In the genomic region with DNA sequence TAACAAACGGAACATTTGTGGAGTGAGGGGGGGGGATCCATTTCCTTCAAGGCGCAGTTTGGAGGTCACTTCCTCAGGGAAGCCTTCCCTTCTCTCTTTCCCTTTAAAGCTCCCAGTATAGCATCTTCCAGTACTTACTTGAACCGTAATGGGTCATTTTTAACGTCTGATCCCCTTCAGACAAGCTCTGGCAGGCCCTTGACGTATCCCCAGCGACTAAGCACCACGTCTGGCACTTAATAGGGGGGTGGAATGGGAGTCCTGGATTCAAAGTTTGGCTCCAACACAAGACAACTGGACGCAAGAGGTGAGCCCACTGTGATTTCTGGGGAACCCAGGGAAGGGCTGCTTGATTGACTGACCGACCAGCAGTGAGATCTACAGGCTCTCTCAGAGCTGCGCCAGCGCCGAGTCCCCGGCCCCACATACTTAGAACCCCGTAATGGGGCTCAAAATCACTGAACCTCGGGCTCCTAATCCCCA, we compare ENCODE assay signal across 8 cellular contexts. TPM values are rescaled to one million over a fixed set of nuclear protein-coding genes. Genes with fewer than 3 reads are reported as not detected.
DNase-seq lines count a peak whose midpoint lies in the region; ATAC-seq and TF ChIP-seq lines count a peak whose summit lies in the region.

No MANE protein-coding gene starts in this region.

- CTCF ChIA-PET in A673 (lab: Charles Lee), result no interaction called here
- CTCF ChIA-PET in T-cell (lab: Charles Lee), result no interaction called here

- H3K27me3 Mint-ChIP-seq in T-cell (no peaks in the 10 kb centered on the region), naive B cell (no peaks in the 10 kb centered on the region)

- H3K9me3 ChIP-seq in A673 (ENCODE audit: low read depth, low read length, poor library complexity, severe bottlenecking) (no peaks in the 10 kb centered on the region), esophagus squamous epithelium (no peaks in the 10 kb centered on the region)

- H3K4me1 Mint-ChIP-seq in T-cell (peaks cover 64 to 67% (median 64%) of the 10 kb centered on the region in 3 donors), naive B cell (peaks cover 42 to 74% (median 44%) of the 10 kb centered on the region in 3 donors)

- ATAC-seq in HG03457 (IDR thresholded peaks at IDR 0.05; ENCODE audit: unreplicated experiment) (peak; percentile 4), T-cell (replicated peaks in 1 of 4) (peak in 1 of 4 experiments; percentile 20), naive B cell (ENCODE audit: low read depth in 2 of 2) (peak in 1 of 2 donors; percentile 10), GM18861 (IDR thresholded peaks at IDR 0.05; ENCODE audit: unreplicated experiment) (no peak)

- peak overlapping the region; percentile 96 to 99 (median 97) for H3K4me3 Mint-ChIP-seq in T-cell
- H3K4me3 Mint-ChIP-seq in naive B cell, result peak overlapping the region; percentile 86 to 99 (median 97)

- peak; percentile 53 for DNase-seq in A673 (ENCODE audit: low spot score)
- DNase-seq in GF-D8 (lab: John Stamatoyannopoulos, UW), result peak; percentile 35
- peak in 1 of 34 experiments; percentile 25 for DNase-seq in T-cell
- no peak for DNase-seq in esophagus squamous epithelium (lab: John Stamatoyannopoulos, UW)
- no peak for DNase-seq in naive B cell
- no peak for DNase-seq in putamen (ENCODE audit: low spot score)

- intact Hi-C loops in A673 (cut with micrococcal nuclease; ENCODE audit: unreplicated experiment) (no loop called here), esophagus squamous epithelium (cut with DNase I) (no loop called here)

- peak overlapping the region; percentile 85 to 94 for H3K27ac Mint-ChIP-seq in T-cell
- peak overlapping the region; percentile 90 to 99 (median 94) for H3K27ac Mint-ChIP-seq in naive B cell

- H3K4me1 ChIP-seq in A673 (ENCODE audit: insufficient read depth, low read length, poor library complexity, severe bottlenecking) (peaks cover 21% of the 10 kb centered on the region), esophagus squamous epithelium (peaks cover 8 to 53% (median 28%) of the 10 kb centered on the region in 3 donors)

- 0% methylated on average over 7 to 12 of the region's 15 CpGs for WGBS in esophagus squamous epithelium, 2 donors

- TF ChIP-seq CTCF in A673 (conservative IDR thresholded peaks at IDR 0.05; ENCODE audit: low read depth, low read length) (no peak), esophagus squamous epithelium (IDR thresholded peaks at IDR 0.05) (no peak)

- no peaks in the 10 kb centered on the region for H3K9me3 Mint-ChIP-seq in T-cell
- H3K9me3 Mint-ChIP-seq in naive B cell, result peaks cover 0 to 2% (median 0%) of the 10 kb centered on the region in 7 donors

- H3K27me3 ChIP-seq in A673 (replicated peaks; ENCODE audit: insufficient read depth, low read depth, low read length, poor library complexity) (no peaks in the 10 kb centered on the region), esophagus squamous epithelium (no peaks in the 10 kb centered on the region)

- BruUV-seq in A673 (replicated peaks; lab: Mats Ljungman, UMichigan), result TSS peak; percentile 70

- H3K4me3 ChIP-seq in A673 (ENCODE audit: low read depth, low read length, poor library complexity, severe bottlenecking), result peak overlapping the region; percentile 89
- peak overlapping the region; percentile 81 to 99 (median 98) for H3K4me3 ChIP-seq in esophagus squamous epithelium

- TF ChIP-seq POLR2A in esophagus squamous epithelium (IDR thresholded peaks at IDR 0.05), result no peak

- H3K36me3 ChIP-seq in A673 (ENCODE audit: insufficient read depth, low read length, poor library complexity, severe bottlenecking) (peaks cover 18% of the 10 kb centered on the region), esophagus squamous epithelium (peaks cover 0 to 4% (median 0%) of the 10 kb centered on the region in 3 donors)

- POLR2A ChIA-PET in A673 (lab: Charles Lee; ENCODE audit: low non-redundant PET) (no interaction called here), T-cell (lab: Charles Lee) (interaction anchor here (0.6 kb wide), 2 partner anchors 101 to 297 kb away, joined by 4 to 6 read pairs; no protein-coding TSS in a partner anchor)

- H3K27ac ChIP-seq in A673 (ENCODE audit: low read depth, low read length, poor library complexity, severe bottlenecking) (peak overlapping the region; percentile 94), esophagus squamous epithelium (peak overlapping the region; percentile 91 to 99 (median 98))

- H3K36me3 Mint-ChIP-seq in T-cell (peaks cover 27% of the 10 kb centered on the region), naive B cell (no peaks in the 10 kb centered on the region)

RNA-seq across cellular contexts. Expression of a gene that starts 0.4 kb away (rescaled TPM):
- total RNA-seq in A673 (2021) (262 and 299 TPM in 2 replicates), T-cell (100 to 1,000 TPM in 3 of 5 donors, 10 to 100 TPM in 2; 88.9 to 197 (median 172) TPM), esophagus squamous epithelium (10 to 100 TPM; 46.7 to 92.0 (median 62.3) TPM)
- 10 to 100 TPM; 26.0 to 43.9 (median 35.1) TPM for polyA plus RNA-seq in naive B cell (ENCODE audit: low read depth in 6 of 6)

RNA-seq across cellular contexts. Expression of a gene that starts 0.7 kb away (rescaled TPM):
- total RNA-seq in A673 (2021), result 66.1 and 69.3 TPM in 2 replicates
- total RNA-seq in T-cell, result 10 to 100 TPM; 46.6 to 77.6 (median 63.6) TPM
- 10 to 100 TPM in 2 of 4 donors, 1 to 10 TPM in 2; 6.5 to 20.0 (median 11.9) TPM for total RNA-seq in esophagus squamous epithelium
- polyA plus RNA-seq in naive B cell (ENCODE audit: low read depth in 6 of 6), result 10 to 100 TPM in 5 of 6 donors, 1 to 10 TPM in 1; 3.6 to 24.5 (median 16.3) TPM

RNA-seq across cellular contexts. Expression of a gene that starts 54.0 kb away (rescaled TPM):
- total RNA-seq in A673 (2021) (1.2 and 1.3 TPM in 2 replicates), T-cell (not detected), esophagus squamous epithelium (under 1 TPM in 2 of 4 donors, not detected in 2; 0.44 to 0.76 TPM)
- under 1 TPM in 1 of 6 donors, not detected in 5; 0.20 TPM for polyA plus RNA-seq in naive B cell (ENCODE audit: low read depth in 6 of 6)

Comparison
In these comparisons a context has a peak if more than half of its experiments do, and no peak if none do; other contexts are left out.
1. DNase-seq: peak in A673 (single experiment) and GF-D8 (single experiment); none in esophagus squamous epithelium (single experiment), naive B cell (single experiment) and putamen (single experiment).